11 cellular contexts compared by ENCODE assay signal in the genomic region with DNA sequence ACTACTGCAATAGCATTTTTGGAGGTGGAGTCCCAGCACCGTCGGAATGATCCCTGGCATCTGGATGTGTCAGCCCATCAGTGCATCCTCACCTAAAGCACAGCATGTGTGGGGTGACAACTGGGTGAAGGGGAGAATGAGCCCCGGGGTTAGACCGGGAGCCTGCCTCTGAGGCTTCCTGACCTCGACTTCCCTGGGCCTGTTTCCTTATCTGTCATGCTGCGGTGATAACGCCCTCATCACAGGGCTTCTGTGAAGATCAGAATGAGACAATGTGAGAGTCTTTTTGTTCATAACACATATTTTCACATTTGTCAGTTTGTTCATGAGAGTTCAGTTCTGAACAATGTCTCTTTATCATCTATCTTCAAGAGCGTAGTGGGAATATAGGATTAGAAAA. TPM values are rescaled to one million over a fixed set of nuclear protein-coding genes. Genes with fewer than 3 reads are reported as not detected.
DNase-seq lines count a peak whose midpoint lies in the region; TF ChIP-seq lines count a peak whose summit lies in the region.
"Had no signal": no experiment of that assay in that cellular context is flagged by ENCODE, and none has a peak within 500 bp of the region (broad histone marks: within the 10 kb centered on the region; RNA-seq: fewer than 3 reads in every experiment).

No MANE protein-coding gene starts in this region.

- no peak overlapping the region for H3K4me3 ChIP-seq in AG04450 (ENCODE audit: low read depth, low read length)
- no peak overlapping the region for H3K4me3 ChIP-seq in PC-9
- H3K4me3 ChIP-seq in fibroblast of pulmonary artery (replicated peaks; ENCODE audit: low read depth, low read length), result no peak overlapping the region
- no peak overlapping the region for H3K4me3 ChIP-seq in parathyroid adenoma (ENCODE audit: low read depth, low read length)

- H4K20me1 ChIP-seq in PC-9 (ENCODE audit: insufficient read depth), result no peaks in the 10 kb centered on the region

- no peak for TF ChIP-seq CTCF in AG04450 (IDR thresholded peaks at IDR 0.05; ENCODE audit: low read depth, low read length)
- no peak for TF ChIP-seq CTCF in PC-9 (conservative IDR thresholded peaks at IDR 0.05)
- TF ChIP-seq CTCF in fibroblast of pulmonary artery (IDR thresholded peaks at IDR 0.05; ENCODE audit: low read length, missing control alignments), result no peak
- TF ChIP-seq CTCF in parathyroid adenoma (IDR thresholded peaks at IDR 0.05), result no peak

- H3K36me3 ChIP-seq in PC-9 (ENCODE audit: low read depth) (no peaks in the 10 kb centered on the region), parathyroid adenoma (ENCODE audit: control insufficient read depth, insufficient read depth, low read length) (no peaks in the 10 kb centered on the region)

- H3K9me3 ChIP-seq in AG04450 (ENCODE audit: control insufficient read depth, insufficient read depth, low read length) (no peaks in the 10 kb centered on the region), PC-9 (ENCODE audit: insufficient read depth, low read depth) (no peaks in the 10 kb centered on the region), parathyroid adenoma (ENCODE audit: control insufficient read depth, low read length) (no peaks in the 10 kb centered on the region)

- no peaks in the 10 kb centered on the region for H3K79me2 ChIP-seq in PC-9 (ENCODE audit: low read depth)
- H3K79me2 ChIP-seq in parathyroid adenoma, result no peaks in the 10 kb centered on the region

- POLR2A ChIA-PET in AG04450 (lab: Yijun Ruan, JAX) (no interaction called here), PC-9 (lab: Charles Lee; ENCODE audit: unreplicated experiment) (no interaction called here)

- no TSS peak for BruUV-seq in PC-9 (replicated peaks; lab: Mats Ljungman, UMichigan)

- H2AFZ ChIP-seq in PC-9 (0 out of 2 replicates have a peak overlapping the region, but pooled peaks have one; percentile 11), parathyroid adenoma (peak overlapping the region; percentile 38)

- H3K4me1 ChIP-seq in PC-9 (replicated peaks; ENCODE audit: insufficient read depth) (no peaks in the 10 kb centered on the region), parathyroid adenoma (no peaks in the 10 kb centered on the region)

- intact Hi-C loops in PC-9 (cut with micrococcal nuclease; ENCODE audit: unreplicated experiment), result no loop called here

- peak overlapping the region; percentile 93 for H3K27ac ChIP-seq in AG04450 (ENCODE audit: low read depth, low read length)
- no peak overlapping the region for H3K27ac ChIP-seq in PC-9
- H3K27ac ChIP-seq in parathyroid adenoma, result peak overlapping the region; percentile 59

- no peak for DNase-seq in AG04450 (ENCODE audit: low read depth, low spot score)
- DNase-seq in PC-9, result no peak
- peak; percentile 67 for DNase-seq in fibroblast of pulmonary artery (ENCODE audit: low read depth)
- no peak for DNase-seq in medulla oblongata (ENCODE audit: extremely low spot score)
- no peak for DNase-seq in NOMO-1 treated with DMSO at 0.1 percent for 48 hours (lab: John Stamatoyannopoulos, UW; ENCODE audit: unreplicated experiment)
- DNase-seq in mesenteric fat pad (ENCODE audit: low spot score), result no peak
- DNase-seq in C1 segment of cervical spinal cord (lab: John Stamatoyannopoulos, UW), result no peak
- DNase-seq: activated gamma-delta T cell treated with Interleukin-2 at 50 U/mL for 16 hours, nephron progenitor cell had no signal

- no peaks in the 10 kb centered on the region for H3K27me3 ChIP-seq in AG04450 (ENCODE audit: control insufficient read depth, insufficient read depth, low read length)
- no peaks in the 10 kb centered on the region for H3K27me3 ChIP-seq in PC-9 (ENCODE audit: insufficient read depth, low read depth)
- no peaks in the 10 kb centered on the region for H3K27me3 ChIP-seq in parathyroid adenoma (ENCODE audit: control insufficient read depth, insufficient read depth, low read length)

- CTCF ChIA-PET in AG04450 (lab: Charles Lee) (interaction anchor here (1.2 kb wide), 1 partner anchor 32 kb away, joined by 6 read pairs; no protein-coding TSS in a partner anchor), PC-9 (lab: Charles Lee) (no interaction called here)

- H3K4me2 ChIP-seq in PC-9 (no peak overlapping the region), parathyroid adenoma (ENCODE audit: low read length) (no peak overlapping the region)

- H3K9ac ChIP-seq in parathyroid adenoma, result no peak overlapping the region

- H3K9me2 ChIP-seq in PC-9 (ENCODE audit: insufficient read depth), result no peaks in the 10 kb centered on the region

- H3F3A ChIP-seq in PC-9 (ENCODE audit: insufficient read depth, low read depth), result no peaks in the 10 kb centered on the region

RNA-seq across cellular contexts. Expression of gene PDLIM3, which starts 31.1 kb away (rescaled TPM):
- polyA plus RNA-seq in AG04450 (2011; rRNA removed), result 15.2 and 15.4 TPM in 2 replicates
- 10.4 and 12.2 TPM in 2 replicates for polyA minus RNA-seq in AG04450 (2011; rRNA and poly(A)+ RNA removed)
- 3.3 and 5.6 TPM in 2 replicates for total RNA-seq in PC-9 (2021)
- 58.5 TPM for total RNA-seq in mesenteric fat pad
- polyA plus RNA-seq: CD14-positive monocyte had no signal
